Comparison of ENCODE assay signal across 7 cellular contexts in the genomic region with DNA sequence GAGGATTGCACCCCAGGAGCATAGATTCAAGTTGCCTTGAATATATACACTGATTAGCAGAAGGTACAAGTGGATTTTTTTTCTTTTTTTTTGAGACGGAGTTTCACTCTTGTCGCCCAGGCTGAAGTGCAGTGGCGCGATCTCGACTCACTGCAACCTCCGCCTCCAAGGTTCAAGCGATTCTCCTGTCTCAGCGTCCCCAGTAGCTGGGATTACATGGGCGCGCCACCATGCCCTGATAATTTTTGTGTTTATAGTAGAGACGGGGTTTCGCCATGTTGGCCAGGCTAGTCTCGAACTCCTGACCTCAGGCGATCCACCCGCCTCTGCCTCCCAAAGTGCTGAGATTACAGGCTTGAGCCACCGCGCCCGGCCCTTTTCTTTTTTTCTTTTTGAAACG. TPM values are rescaled to one million over a fixed set of nuclear protein-coding genes. Genes with fewer than 3 reads are reported as not detected.
DNase-seq lines count a peak whose midpoint lies in the region; ATAC-seq and TF ChIP-seq lines count a peak whose summit lies in the region.
"Not testable (repeated sequence)": the region's sequence is repeated elsewhere in the genome, so short reads cannot be mapped to it uniquely, and the experiment has no call there.

No MANE protein-coding gene starts in this region.

- H3K4me3 ChIP-seq in GM12864 (ENCODE audit: low read depth, low read length) (peak overlapping the region; percentile 61), OCI-LY7 (ENCODE audit: low read depth, low read length, poor library complexity, severe bottlenecking) (peak overlapping the region; percentile 97), heart right ventricle (peak overlapping the region; percentile 77 to 92 (median 84)), mucosa of stomach (ENCODE audit: low read length) (peak overlapping the region; percentile 90), skeletal muscle satellite cell (ENCODE audit: low read length) (peak overlapping the region; percentile 94)

- POLR2A ChIA-PET in OCI-LY7 (lab: Charles Lee), result interaction anchor here (0.6 to 1.4 kb wide), 4 partner anchors 12 to 100 kb away, joined by 3 to 5 read pairs (median 4); no protein-coding TSS in a partner anchor

- not testable (repeated sequence) for H3K9me3 Mint-ChIP-seq in activated T-helper 1 cell treated with anti-CD3 and anti-CD28 coated beads, Interleukin-12 subunit alpha, Interleukin-12 subunit beta, Interleukin-2, Interleukin-4 antibody, amounts not matched to agents 30 ng/mL and 10 ng/mL and 1 ng/mL, durations not matched to agents 14 hours and 24 hours and 36 hours

- peak overlapping the region; percentile 98 for H3K4me3 Mint-ChIP-seq in activated T-helper 1 cell treated with anti-CD3 and anti-CD28 coated beads, Interleukin-12 subunit alpha, Interleukin-12 subunit beta, Interleukin-2, Interleukin-4 antibody, amounts not matched to agents 30 ng/mL and 10 ng/mL and 1 ng/mL, durations not matched to agents 14 hours and 24 hours and 36 hours

- H3K27ac ChIP-seq in OCI-LY7 (ENCODE audit: low read depth, low read length, poor library complexity, severe bottlenecking) (peak overlapping the region; percentile 53), cingulate gyrus (ENCODE audit: low read depth, low read length) (peak overlapping the region; percentile 98), heart right ventricle (peak overlapping the region; percentile 82 to 97 (median 95))

- H3K4me2 ChIP-seq in OCI-LY7 (ENCODE audit: low read length) (peak overlapping the region; percentile 98), skeletal muscle satellite cell (ENCODE audit: low read length) (peak overlapping the region; percentile 91)

- peak overlapping the region; percentile 97 for H3K9ac ChIP-seq in mucosa of stomach (ENCODE audit: low read length)
- H3K9ac ChIP-seq in skeletal muscle satellite cell (ENCODE audit: low read depth, low read length), result peak overlapping the region; percentile 97

- not testable (repeated sequence) for DNase-seq in GM12864 (ENCODE audit: low read depth); OCI-LY7 (ENCODE audit: low spot score); activated T-helper 1 cell treated with anti-CD3 and anti-CD28 coated beads, Interleukin-12 subunit alpha, Interleukin-12 subunit beta, Interleukin-2, Interleukin-4 antibody, amounts not matched to agents 30 ng/mL and 10 ng/mL and 1 ng/mL, durations not matched to agents 14 hours and 24 hours and 36 hours (ENCODE audit: low spot score); heart right ventricle

- H2AFZ ChIP-seq in OCI-LY7 (ENCODE audit: low read length), result peak overlapping the region; percentile 100

- not testable (repeated sequence) for TF ChIP-seq CTCF in GM12864 (IDR thresholded peaks at IDR 0.05; ENCODE audit: low read depth, low read length, missing control alignments); OCI-LY7 (conservative IDR thresholded peaks at IDR 0.05; ENCODE audit: low read length); heart right ventricle (IDR thresholded peaks at IDR 0.05)

- H3K27me3 Mint-ChIP-seq in activated T-helper 1 cell treated with anti-CD3 and anti-CD28 coated beads, Interleukin-12 subunit alpha, Interleukin-12 subunit beta, Interleukin-2, Interleukin-4 antibody, amounts not matched to agents 30 ng/mL and 10 ng/mL and 1 ng/mL, durations not matched to agents 14 hours and 24 hours and 36 hours (ENCODE audit: insufficient read depth), result not testable (repeated sequence)

- H3K4me1 ChIP-seq in OCI-LY7 (ENCODE audit: insufficient read depth, low read length, poor library complexity, severe bottlenecking) (peaks cover 19% of the 10 kb centered on the region), heart right ventricle (peaks cover 0 to 40% (median 29%) of the 10 kb centered on the region in 9 donors)
- not testable (repeated sequence) for H3K4me1 ChIP-seq in mucosa of stomach (ENCODE audit: control insufficient read depth, insufficient read depth, low read length); skeletal muscle satellite cell (ENCODE audit: control insufficient read depth, insufficient read depth, low read length)

- H3K9me2 ChIP-seq in OCI-LY7 (ENCODE audit: insufficient read depth, low read length), result not testable (repeated sequence)

- H4K20me1 ChIP-seq in OCI-LY7 (ENCODE audit: insufficient read depth, low read length), result not testable (repeated sequence)

- H3K36me3 ChIP-seq in OCI-LY7 (ENCODE audit: insufficient read depth, low read length) (peaks cover 10% of the 10 kb centered on the region), heart right ventricle (peaks cover 0 to 18% (median 0%) of the 10 kb centered on the region in 9 donors)
- not testable (repeated sequence) for H3K36me3 ChIP-seq in mucosa of stomach (ENCODE audit: control insufficient read depth, insufficient read depth, low read length); skeletal muscle satellite cell (ENCODE audit: insufficient read depth, low read length)

- H3K27me3 ChIP-seq in heart right ventricle; mucosa of stomach (ENCODE audit: control insufficient read depth, insufficient read depth, low read length); skeletal muscle satellite cell (ENCODE audit: control insufficient read depth, insufficient read depth, low read length): not testable (repeated sequence)

- H3K36me3 Mint-ChIP-seq in activated T-helper 1 cell treated with anti-CD3 and anti-CD28 coated beads, Interleukin-12 subunit alpha, Interleukin-12 subunit beta, Interleukin-2, Interleukin-4 antibody, amounts not matched to agents 30 ng/mL and 10 ng/mL and 1 ng/mL, durations not matched to agents 14 hours and 24 hours and 36 hours (ENCODE audit: low read depth), result peaks cover 16% of the 10 kb centered on the region

- CTCF ChIA-PET in OCI-LY7 (lab: Charles Lee; ENCODE audit: unreplicated experiment), result not testable (repeated sequence)

- not testable (repeated sequence) for H3K9me3 ChIP-seq in OCI-LY7 (ENCODE audit: low read length); heart right ventricle; mucosa of stomach (ENCODE audit: control insufficient read depth, low read length); skeletal muscle satellite cell (replicated peaks; ENCODE audit: low read length)

- BruUV-seq in OCI-LY7 (replicated peaks; lab: Mats Ljungman, UMichigan), result not testable (repeated sequence)

- WGBS in heart right ventricle, 2 donors, result 75 to 85% methylated on average over 19 of the region's 19 CpGs

- peaks cover 33% of the 10 kb centered on the region for H3K79me2 ChIP-seq in OCI-LY7 (ENCODE audit: insufficient read depth, low read depth, low read length)

- intact Hi-C loops in OCI-LY7 (cut with micrococcal nuclease; ENCODE audit: unreplicated experiment) (loop anchor here (5.0 kb wide), 1 partner anchor 544 kb away; a partner anchor contains a TSS), heart right ventricle (cut with DNase I) (loop anchor here in 4 of 10 donors (5.0 to 10.0 kb wide), 5 partner anchors 36 to 544 kb away; a partner anchor contains a TSS)
- intact Hi-C loops in activated T-helper 1 cell treated with anti-CD3 and anti-CD28 coated beads, Interleukin-12 subunit alpha, Interleukin-12 subunit beta, Interleukin-2, Interleukin-4 antibody, amounts not matched to agents 30 ng/mL and 10 ng/mL and 1 ng/mL, durations not matched to agents 14 hours and 24 hours and 36 hours (cut with micrococcal nuclease), result loop anchor here (5.0 kb wide), 1 partner anchor 1406 kb away; a partner anchor contains a TSS

- H3K27ac Mint-ChIP-seq in activated T-helper 1 cell treated with anti-CD3 and anti-CD28 coated beads, Interleukin-12 subunit alpha, Interleukin-12 subunit beta, Interleukin-2, Interleukin-4 antibody, amounts not matched to agents 30 ng/mL and 10 ng/mL and 1 ng/mL, durations not matched to agents 14 hours and 24 hours and 36 hours, result peak overlapping the region; percentile 98

- ATAC-seq in heart right ventricle, result not testable (repeated sequence)

- peaks cover 33% of the 10 kb centered on the region for H3K4me1 Mint-ChIP-seq in activated T-helper 1 cell treated with anti-CD3 and anti-CD28 coated beads, Interleukin-12 subunit alpha, Interleukin-12 subunit beta, Interleukin-2, Interleukin-4 antibody, amounts not matched to agents 30 ng/mL and 10 ng/mL and 1 ng/mL, durations not matched to agents 14 hours and 24 hours and 36 hours (ENCODE audit: low read depth)

RNA-seq across cellular contexts. Expression of a gene that starts 0.8 kb away (rescaled TPM):
- 21.8 and 23.8 TPM in 2 replicates for total RNA-seq in OCI-LY7 (2014; rRNA removed; shearing (Covaris generic))
- total RNA-seq in OCI-LY7 (2022) (23.2 and 28.1 TPM in 2 replicates), heart right ventricle (10 to 100 TPM; 16.0 to 24.1 (median 19.5) TPM)
- 46.3 and 48.6 TPM in 2 replicates for total RNA-seq in activated T-helper 1 cell treated with anti-CD3 and anti-CD28 coated beads, Interleukin-12 subunit alpha, Interleukin-12 subunit beta, Interleukin-2, Interleukin-4 antibody, amounts not matched to agents 30 ng/mL and 10 ng/mL and 1 ng/mL, durations not matched to agents 14 hours and 24 hours and 36 hours
- 1 to 10 TPM; 4.5 to 8.4 TPM for polyA plus RNA-seq in heart right ventricle
- total RNA-seq in skeletal muscle satellite cell (2012; rRNA removed), result 10.9 and 11.7 TPM in 2 replicates
